8 cellular contexts compared by ENCODE assay signal in the genomic region with DNA sequence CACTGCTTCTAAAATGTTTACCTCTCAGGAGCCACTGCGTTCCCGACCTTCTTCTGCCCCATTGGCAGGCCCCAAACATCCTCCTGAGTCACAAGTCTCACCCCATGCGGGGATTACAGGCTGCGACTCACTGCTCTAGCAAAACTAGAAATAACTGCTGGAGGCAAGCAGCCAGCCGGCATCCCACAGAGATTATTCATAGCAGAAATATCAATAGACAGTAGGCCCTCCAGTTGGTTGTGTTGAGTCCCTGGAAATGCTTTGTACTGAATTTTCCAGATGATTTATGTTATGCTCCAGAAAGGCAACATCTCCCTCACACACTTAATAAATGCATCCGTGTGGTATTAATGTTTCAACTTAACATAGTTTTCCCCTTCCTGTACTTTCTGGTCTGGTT.
DNase-seq lines count a peak whose midpoint lies in the region; ATAC-seq and TF ChIP-seq lines count a peak whose summit lies in the region.

No MANE protein-coding gene starts in this region.

- peak; percentile 86 for DNase-seq in AG08396 (ENCODE audit: low spot score)
- peak; percentile 94 for DNase-seq in amniotic stem cell (lab: John Stamatoyannopoulos, UW)
- peak; percentile 99 for DNase-seq in iris pigment epithelial cell (ENCODE audit: low read depth)
- DNase-seq in stimulated activated CD4-positive, alpha-beta T cell treated with anti-CD3 and anti-CD28 coated beads, TNF-alpha, amount 100 ng/mL, for 24 hours (ENCODE audit: low read depth in 3 of 3): peak in 2 of 3 experiments; percentile 20 to 43
- no peak for DNase-seq in UCSD-AML1 (lab: John Stamatoyannopoulos, UW; ENCODE audit: unreplicated experiment)

- no peak for TF ChIP-seq POLR2A in GM18505 (IDR thresholded peaks at IDR 0.05; ENCODE audit: borderline replicate concordance, extremely low read depth, insufficient read depth, insufficient read length)

- peak; percentile 55 for ATAC-seq in HG02870 (IDR thresholded peaks at IDR 0.05; ENCODE audit: unreplicated experiment)
- ATAC-seq in GM18505 (IDR thresholded peaks at IDR 0.05; ENCODE audit: unreplicated experiment): no peak
- no peak for ATAC-seq in HG03280 (IDR thresholded peaks at IDR 0.05; ENCODE audit: unreplicated experiment)
